18 cellular contexts compared by ENCODE assay signal in genomic region chr12:33437598-33437997, GRCh38. TPM values are rescaled to one million over a fixed set of nuclear protein-coding genes. Genes with fewer than 3 reads are reported as not detected.
"Had no signal": no experiment of that assay in that cellular context is flagged by ENCODE, and none has a peak within 500 bp of the region (broad histone marks: within the 10 kb centered on the region; RNA-seq: fewer than 3 reads in every experiment).

No MANE protein-coding gene starts in this region.

- H3K9me3 ChIP-seq: gastroesophageal sphincter, lower lobe of right lung, uterus had no signal

- ATAC-seq: activated T-helper 17 cell treated with anti-CD3 and anti-CD28 coated beads, Interleukin-2, amount 50 U/mL, for 72 hours; effector memory CD8-positive, alpha-beta T cell; gastroesophageal sphincter; lower lobe of right lung had no signal

- H3K4me1 Mint-ChIP-seq: activated CD4-positive, alpha-beta T cell treated with anti-CD3 and anti-CD28 coated beads, Interleukin-2, amount 10 ng/mL, durations not matched to agents 24 days and 14 days; activated T-helper 17 cell treated with anti-CD3 and anti-CD28 coated beads, Interleukin-2, amount 50 U/mL, for 72 hours had no signal

- H3K27ac ChIP-seq: gastroesophageal sphincter, lower lobe of right lung, uterus had no signal

- DNase-seq: activated B cell treated with CpG ODN at 0.5 μM for 24 hours; activated CD4-positive, alpha-beta T cell treated with anti-CD3 and anti-CD28 coated beads, Interleukin-2, amount 10 ng/mL, durations not matched to agents 24 days and 14 days; activated CD8-positive, alpha-beta memory T cell treated with anti-CD3 and anti-CD28 coated beads for 24 hours; activated naive CD4-positive, alpha-beta T cell treated with anti-CD3 and anti-CD28 coated beads for 36 hours; cortex of kidney; effector memory CD8-positive, alpha-beta T cell; lower lobe of right lung; midbrain; stimulated activated CD4-positive, alpha-beta T cell treated with anti-CD3 and anti-CD28 coated beads, Interleukin-4, amount 100 ng/mL, for 4 hours; stomach; T-helper 1 cell; uterus had no signal

- H3K27ac Mint-ChIP-seq: activated B cell treated with CpG ODN at 0.5 μM for 24 hours; activated CD4-positive, alpha-beta T cell treated with anti-CD3 and anti-CD28 coated beads, Interleukin-2, amount 10 ng/mL, durations not matched to agents 24 days and 14 days; activated naive CD4-positive, alpha-beta T cell treated with anti-CD3 and anti-CD28 coated beads for 36 hours; activated T-helper 17 cell treated with anti-CD3 and anti-CD28 coated beads, Interleukin-2, amount 50 U/mL, for 72 hours; effector memory CD8-positive, alpha-beta T cell had no signal

- H3K4me3 Mint-ChIP-seq: activated B cell treated with CpG ODN at 0.5 μM for 24 hours; activated CD4-positive, alpha-beta T cell treated with anti-CD3 and anti-CD28 coated beads, Interleukin-2, amount 10 ng/mL, durations not matched to agents 24 days and 14 days; activated naive CD4-positive, alpha-beta T cell treated with anti-CD3 and anti-CD28 coated beads for 36 hours; activated T-helper 17 cell treated with anti-CD3 and anti-CD28 coated beads, Interleukin-2, amount 50 U/mL, for 72 hours had no signal

- H3K9me3 Mint-ChIP-seq: activated B cell treated with CpG ODN at 0.5 μM for 24 hours; activated CD4-positive, alpha-beta T cell treated with anti-CD3 and anti-CD28 coated beads, Interleukin-2, amount 10 ng/mL, durations not matched to agents 24 days and 14 days; activated naive CD4-positive, alpha-beta T cell treated with anti-CD3 and anti-CD28 coated beads for 36 hours; activated T-helper 17 cell treated with anti-CD3 and anti-CD28 coated beads, Interleukin-2, amount 50 U/mL, for 72 hours had no signal

- H3K36me3 ChIP-seq: gastroesophageal sphincter, lower lobe of right lung, stomach, uterus had no signal

- H3K4me3 ChIP-seq: lower lobe of right lung, uterus had no signal

RNA-seq across cellular contexts. Expression of gene SYT10, which starts 2.0 kb away (rescaled TPM):
- total RNA-seq: activated B cell treated with CpG ODN at 0.5 μM for 24 hours; activated CD4-positive, alpha-beta T cell treated with anti-CD3 and anti-CD28 coated beads, Interleukin-2, amount 10 ng/mL, durations not matched to agents 24 days and 14 days; activated naive CD4-positive, alpha-beta T cell treated with anti-CD3 and anti-CD28 coated beads for 36 hours; activated T-helper 17 cell treated with anti-CD3 and anti-CD28 coated beads, Interleukin-2, amount 50 U/mL, for 72 hours; epithelial cell of proximal tubule; omental fat pad; skeletal muscle tissue had no signal
- polyA plus RNA-seq: thymus had no signal
